Comparison of ENCODE assay signal across 26 cellular contexts in genomic region chr2:164879901-164880535, GRCh38. TPM values are rescaled to one million over a fixed set of nuclear protein-coding genes. Genes with fewer than 3 reads are reported as not detected.
"Had no signal": no experiment of that assay in that cellular context is flagged by ENCODE, and none has a peak within 500 bp of the region (broad histone marks: within the 10 kb centered on the region; RNA-seq: fewer than 3 reads in every experiment).

No MANE protein-coding gene starts in this region.

- H3K27me3 Mint-ChIP-seq: activated CD4-positive, alpha-beta memory T cell treated with anti-CD3 and anti-CD28 coated beads, Interleukin-2, amount 10 ng/mL, durations not matched to agents 7 days and 5 days; activated CD4-positive, alpha-beta T cell treated with anti-CD3 and anti-CD28 coated beads, Interleukin-2, amount 10 ng/mL, durations not matched to agents 7 days and 5 days; activated naive CD4-positive, alpha-beta T cell treated with anti-CD3 and anti-CD28 coated beads, Interleukin-2, amount 10 ng/mL, durations not matched to agents 7 days and 5 days; activated T-cell treated with anti-CD3 and anti-CD28 coated beads, Interleukin-2, amount 50 U/mL, for 24 hours; naive thymus-derived CD8-positive, alpha-beta T cell; stimulated activated memory B cell treated with anti-CD40 and anti-IgM and Interleukin-4, amounts not matched to agents 10 μg/mL and 1 μg/mL and 100 μg/mL, for 72 hours; stimulated activated naive CD8-positive, alpha-beta T cell treated with anti-CD3 and anti-CD28 coated beads, Interleukin-15, amount 100 ng/mL, for 72 hours had no signal

- DNase-seq: activated CD4-positive, alpha-beta memory T cell treated with anti-CD3 and anti-CD28 coated beads, Interleukin-2, amount 10 ng/mL, durations not matched to agents 7 days and 5 days; activated CD4-positive, alpha-beta T cell treated with anti-CD3 and anti-CD28 coated beads, Interleukin-2, amount 10 ng/mL, durations not matched to agents 7 days and 5 days; activated CD4-positive, CD25-positive, alpha-beta regulatory T cell treated with anti-CD3 and anti-CD28 coated beads, Interleukin-2, amount 50 U/mL, for 72 hours; activated CD8-positive, alpha-beta memory T cell treated with anti-CD3 and anti-CD28 coated beads, Interleukin-2, amount 50 U/mL, for 48 hours; activated gamma-delta T cell; activated naive CD4-positive, alpha-beta T cell treated with anti-CD3 and anti-CD28 coated beads, Interleukin-2, amount 10 ng/mL, durations not matched to agents 7 days and 5 days; activated naive CD8-positive, alpha-beta T cell treated with anti-CD3 and anti-CD28 coated beads, Interleukin-2, amount 10 ng/mL, durations not matched to agents 7 days and 5 days; activated T-cell treated with anti-CD3 and anti-CD28 coated beads, Interleukin-2, amount 50 U/mL, for 24 hours; amygdala; dermis blood vessel endothelial cell; effector CD4-positive, alpha-beta T cell; gastrocnemius medialis; glutamatergic neuron; kidney; naive thymus-derived CD8-positive, alpha-beta T cell; stimulated activated CD4-positive, alpha-beta T cell treated with anti-CD3 and anti-CD28 coated beads, Interleukin-1b, Interleukin-23, amount 100 ng/mL, for 48 hours; stimulated activated CD4-positive, alpha-beta T cell treated with anti-CD3 and anti-CD28 coated beads, Interleukin-4, amount 100 ng/mL, for 4 hours; stimulated activated CD8-positive, alpha-beta memory T cell treated with anti-CD3 and anti-CD28 coated beads, Interleukin-4, amount 100 ng/mL, for 48 hours; stimulated activated naive CD8-positive, alpha-beta T cell treated with anti-CD3 and anti-CD28 coated beads, Interleukin-15, amount 100 ng/mL, for 72 hours; thyroid gland; upper lobe of left lung had no signal

- H3K27me3 ChIP-seq: gastrocnemius medialis, thyroid gland, upper lobe of left lung, vagina had no signal

- H3K4me1 ChIP-seq: gastrocnemius medialis, thyroid gland, upper lobe of left lung, vagina had no signal

- H3K27ac Mint-ChIP-seq: activated CD4-positive, alpha-beta memory T cell treated with anti-CD3 and anti-CD28 coated beads, Interleukin-2, amount 10 ng/mL, durations not matched to agents 7 days and 5 days; activated CD4-positive, alpha-beta T cell treated with anti-CD3 and anti-CD28 coated beads, Interleukin-2, amount 10 ng/mL, durations not matched to agents 7 days and 5 days; activated naive CD4-positive, alpha-beta T cell treated with anti-CD3 and anti-CD28 coated beads, Interleukin-2, amount 10 ng/mL, durations not matched to agents 7 days and 5 days; activated naive CD8-positive, alpha-beta T cell treated with anti-CD3 and anti-CD28 coated beads, Interleukin-2, amount 10 ng/mL, durations not matched to agents 7 days and 5 days; activated T-cell treated with anti-CD3 and anti-CD28 coated beads, Interleukin-2, amount 50 U/mL, for 24 hours; naive thymus-derived CD8-positive, alpha-beta T cell; stimulated activated memory B cell treated with anti-CD40 and anti-IgM and Interleukin-4, amounts not matched to agents 10 μg/mL and 1 μg/mL and 100 μg/mL, for 72 hours; stimulated activated naive CD8-positive, alpha-beta T cell treated with anti-CD3 and anti-CD28 coated beads, Interleukin-15, amount 100 ng/mL, for 72 hours had no signal

- H3K27ac ChIP-seq: gastrocnemius medialis, thyroid gland, upper lobe of left lung, vagina had no signal

- H3K4me3 ChIP-seq: gastrocnemius medialis, smooth muscle cell, thyroid gland, upper lobe of left lung, vagina had no signal

- H3K4me3 Mint-ChIP-seq: activated CD4-positive, alpha-beta memory T cell treated with anti-CD3 and anti-CD28 coated beads, Interleukin-2, amount 10 ng/mL, durations not matched to agents 7 days and 5 days; activated CD4-positive, alpha-beta T cell treated with anti-CD3 and anti-CD28 coated beads, Interleukin-2, amount 10 ng/mL, durations not matched to agents 7 days and 5 days; activated naive CD4-positive, alpha-beta T cell treated with anti-CD3 and anti-CD28 coated beads, Interleukin-2, amount 10 ng/mL, durations not matched to agents 7 days and 5 days; activated naive CD8-positive, alpha-beta T cell treated with anti-CD3 and anti-CD28 coated beads, Interleukin-2, amount 10 ng/mL, durations not matched to agents 7 days and 5 days; activated T-cell treated with anti-CD3 and anti-CD28 coated beads, Interleukin-2, amount 50 U/mL, for 24 hours; naive thymus-derived CD8-positive, alpha-beta T cell; stimulated activated memory B cell treated with anti-CD40 and anti-IgM and Interleukin-4, amounts not matched to agents 10 μg/mL and 1 μg/mL and 100 μg/mL, for 72 hours; stimulated activated naive CD8-positive, alpha-beta T cell treated with anti-CD3 and anti-CD28 coated beads, Interleukin-15, amount 100 ng/mL, for 72 hours had no signal

- H3K36me3 Mint-ChIP-seq: activated naive CD4-positive, alpha-beta T cell treated with anti-CD3 and anti-CD28 coated beads, Interleukin-2, amount 10 ng/mL, durations not matched to agents 7 days and 5 days; activated naive CD8-positive, alpha-beta T cell treated with anti-CD3 and anti-CD28 coated beads, Interleukin-2, amount 10 ng/mL, durations not matched to agents 7 days and 5 days; naive thymus-derived CD8-positive, alpha-beta T cell; stimulated activated memory B cell treated with anti-CD40 and anti-IgM and Interleukin-4, amounts not matched to agents 10 μg/mL and 1 μg/mL and 100 μg/mL, for 72 hours had no signal

- H3K4me2 ChIP-seq: smooth muscle cell had no signal

- H3K9me3 Mint-ChIP-seq: activated CD4-positive, alpha-beta memory T cell treated with anti-CD3 and anti-CD28 coated beads, Interleukin-2, amount 10 ng/mL, durations not matched to agents 7 days and 5 days; activated CD4-positive, alpha-beta T cell treated with anti-CD3 and anti-CD28 coated beads, Interleukin-2, amount 10 ng/mL, durations not matched to agents 7 days and 5 days; activated naive CD4-positive, alpha-beta T cell treated with anti-CD3 and anti-CD28 coated beads, Interleukin-2, amount 10 ng/mL, durations not matched to agents 7 days and 5 days; activated naive CD8-positive, alpha-beta T cell treated with anti-CD3 and anti-CD28 coated beads, Interleukin-2, amount 10 ng/mL, durations not matched to agents 7 days and 5 days; activated T-cell treated with anti-CD3 and anti-CD28 coated beads, Interleukin-2, amount 50 U/mL, for 24 hours; naive thymus-derived CD8-positive, alpha-beta T cell; stimulated activated memory B cell treated with anti-CD40 and anti-IgM and Interleukin-4, amounts not matched to agents 10 μg/mL and 1 μg/mL and 100 μg/mL, for 72 hours; stimulated activated naive CD8-positive, alpha-beta T cell treated with anti-CD3 and anti-CD28 coated beads, Interleukin-15, amount 100 ng/mL, for 72 hours had no signal

- ATAC-seq: gastrocnemius medialis; naive thymus-derived CD8-positive, alpha-beta T cell; sciatic nerve; stimulated activated memory B cell treated with anti-CD40 and anti-IgM and Interleukin-4, amounts not matched to agents 10 μg/mL and 1 μg/mL and 100 μg/mL, for 72 hours; stimulated activated naive CD8-positive, alpha-beta T cell treated with anti-CD3 and anti-CD28 coated beads, Interleukin-15, amount 100 ng/mL, for 72 hours had no signal

- H3K4me1 Mint-ChIP-seq: activated CD4-positive, alpha-beta memory T cell treated with anti-CD3 and anti-CD28 coated beads, Interleukin-2, amount 10 ng/mL, durations not matched to agents 7 days and 5 days; activated CD4-positive, alpha-beta T cell treated with anti-CD3 and anti-CD28 coated beads, Interleukin-2, amount 10 ng/mL, durations not matched to agents 7 days and 5 days; activated naive CD4-positive, alpha-beta T cell treated with anti-CD3 and anti-CD28 coated beads, Interleukin-2, amount 10 ng/mL, durations not matched to agents 7 days and 5 days; activated naive CD8-positive, alpha-beta T cell treated with anti-CD3 and anti-CD28 coated beads, Interleukin-2, amount 10 ng/mL, durations not matched to agents 7 days and 5 days; stimulated activated naive CD8-positive, alpha-beta T cell treated with anti-CD3 and anti-CD28 coated beads, Interleukin-15, amount 100 ng/mL, for 72 hours had no signal

- H3K9me3 ChIP-seq: gastrocnemius medialis, thyroid gland, upper lobe of left lung, vagina had no signal

- H3K36me3 ChIP-seq: gastrocnemius medialis, thyroid gland, upper lobe of left lung, vagina had no signal

RNA-seq across cellular contexts. Expression of gene COBLL1, which starts 38.4 kb away (rescaled TPM):
- total RNA-seq: activated CD4-positive, alpha-beta memory T cell treated with anti-CD3 and anti-CD28 coated beads, Interleukin-2, amount 10 ng/mL, durations not matched to agents 7 days and 5 days; activated CD4-positive, alpha-beta T cell treated with anti-CD3 and anti-CD28 coated beads, Interleukin-2, amount 10 ng/mL, durations not matched to agents 7 days and 5 days; T-helper 1 cell treated with Interleukin-12 subunit alpha and Interleukin-12 subunit beta and Interleukin-4 antibody, amounts not matched to agents 30 ng/mL and 1 ng/mL, for 36 hours had no signal
